ENCODE assay signal across 8 cellular contexts in genomic region chr3:128725547-128725931, GRCh38. TPM values are rescaled to one million over a fixed set of nuclear protein-coding genes. Genes with fewer than 3 reads are reported as not detected.
DNase-seq lines count a peak whose midpoint lies in the region; ATAC-seq, FAIRE-seq and TF ChIP-seq lines count a peak whose summit lies in the region.

No MANE protein-coding gene starts in this region.

- H3K36me3 ChIP-seq in small intestine (ENCODE audit: control insufficient read depth in 2 of 2, insufficient read depth in 2 of 2, low read length in 2 of 2), result no peaks in the 10 kb centered on the region

- WGBS in small intestine, 3 donors, result 70 to 71% (median 71%) methylated on average over 5 of the region's 5 CpGs

- no peaks in the 10 kb centered on the region for H3K27me3 Mint-ChIP-seq in activated naive CD4-positive, alpha-beta T cell treated with anti-CD3 and anti-CD28 coated beads, Interleukin-2, amount 50 U/mL, for 24 hours
- peaks cover 29% of the 10 kb centered on the region for H3K27me3 Mint-ChIP-seq in nephron progenitor cell (ENCODE audit: low read depth, poor library complexity)

- no peak for FAIRE-seq in small intestine (lab: Jason Lieb, UNC)

- H3K4me1 Mint-ChIP-seq in activated naive CD4-positive, alpha-beta T cell treated with anti-CD3 and anti-CD28 coated beads, Interleukin-2, amount 50 U/mL, for 24 hours, result peaks cover 48% of the 10 kb centered on the region
- H3K4me1 Mint-ChIP-seq in nephron progenitor cell, result peaks cover 46% of the 10 kb centered on the region

- peak overlapping the region; percentile 99 for H3K4me3 ChIP-seq in astrocyte of the cerebellum (ENCODE audit: low read depth, low read length)
- H3K4me3 ChIP-seq in small intestine (ENCODE audit: low read depth in 1 of 2, low read length in 2 of 2), result no peak overlapping the region

- H3K4me3 Mint-ChIP-seq in activated naive CD4-positive, alpha-beta T cell treated with anti-CD3 and anti-CD28 coated beads, Interleukin-2, amount 50 U/mL, for 24 hours, result peak overlapping the region; percentile 94
- H3K4me3 Mint-ChIP-seq in nephron progenitor cell, result peak overlapping the region; percentile 92

- peak overlapping the region in 1 of 2 donors; percentile 95 for H3K27ac ChIP-seq in small intestine (ENCODE audit: low read depth in 1 of 2, low read length in 1 of 2)

- H3K27me3 ChIP-seq in small intestine (ENCODE audit: control insufficient read depth in 2 of 2, insufficient read depth in 2 of 2, low read length in 2 of 2), result no peaks in the 10 kb centered on the region

- TF ChIP-seq CTCF in astrocyte of the cerebellum (IDR thresholded peaks at IDR 0.05; ENCODE audit: low read depth, low read length, missing control alignments), result no peak
- TF ChIP-seq CTCF in nephron progenitor cell (IDR thresholded peaks at IDR 0.05), result no peak

- H3K9me3 Mint-ChIP-seq in activated naive CD4-positive, alpha-beta T cell treated with anti-CD3 and anti-CD28 coated beads, Interleukin-2, amount 50 U/mL, for 24 hours, result no peaks in the 10 kb centered on the region
- no peaks in the 10 kb centered on the region for H3K9me3 Mint-ChIP-seq in nephron progenitor cell

- ATAC-seq in HG03196 (IDR thresholded peaks at IDR 0.05; ENCODE audit: unreplicated experiment), result peak; percentile 11

- peak overlapping the region; percentile 97 for H3K27ac Mint-ChIP-seq in activated naive CD4-positive, alpha-beta T cell treated with anti-CD3 and anti-CD28 coated beads, Interleukin-2, amount 50 U/mL, for 24 hours
- H3K27ac Mint-ChIP-seq in nephron progenitor cell, result peak overlapping the region; percentile 95

- DNase-seq in activated naive CD4-positive, alpha-beta T cell (lab: John Stamatoyannopoulos, UW), result no peak
- DNase-seq in astrocyte of the cerebellum (ENCODE audit: low read depth) (no peak), nephron progenitor cell (no peak), iPS-NIHi7 (ENCODE audit: extremely low spot score) (no peak), NCI-H748 treated with DMSO at 0.1 percent for 48 hours (lab: John Stamatoyannopoulos, UW) (no peak), small intestine (no peak)

- peaks cover 4 to 5% of the 10 kb centered on the region in 2 donors for H3K4me1 ChIP-seq in small intestine (ENCODE audit: control insufficient read depth in 2 of 2, insufficient read depth in 1 of 2, low read depth in 1 of 2, low read length in 1 of 2)

- no peaks in the 10 kb centered on the region for H3K9me3 ChIP-seq in small intestine (ENCODE audit: control insufficient read depth, low read depth)

- in situ Hi-C loops in astrocyte of the cerebellum (cut with HindIII; ENCODE audit: low sequenced_read_pairs), result no loop called here

- H3K36me3 Mint-ChIP-seq in activated naive CD4-positive, alpha-beta T cell treated with anti-CD3 and anti-CD28 coated beads, Interleukin-2, amount 50 U/mL, for 24 hours, result peaks cover 12% of the 10 kb centered on the region
- peaks cover 21% of the 10 kb centered on the region for H3K36me3 Mint-ChIP-seq in nephron progenitor cell (ENCODE audit: low read depth)

RNA-seq across cellular contexts. Expression of gene RAB7A, which starts 0.4 kb away (rescaled TPM):
- polyA plus RNA-seq in small intestine, result 100 to 1,000 TPM; 141 to 167 (median 162) TPM
